10 cellular contexts compared by ENCODE assay signal in genomic region chr1:203556047-203556851, GRCh38.
DNase-seq lines count a peak whose midpoint lies in the region; ATAC-seq and TF ChIP-seq lines count a peak whose summit lies in the region.
"Had no signal": no experiment of that assay in that cellular context is flagged by ENCODE, and none has a peak within 500 bp of the region (broad histone marks: within the 10 kb centered on the region; RNA-seq: fewer than 3 reads in every experiment).

No MANE protein-coding gene starts in this region.

- H3K27me3 ChIP-seq in right atrium auricular region, result no peaks in the 10 kb centered on the region
- H3K27me3 ChIP-seq in naive thymus-derived CD4-positive, alpha-beta T cell (ENCODE audit: control insufficient read depth in 2 of 2, insufficient read depth in 2 of 2, low read length in 2 of 2), result no peaks in the 10 kb centered on the region

- DNase-seq in GM04504 (ENCODE audit: low read depth) (peak; percentile 93), right atrium auricular region (ENCODE audit: low spot score) (peak; percentile 75), skeletal muscle cell (ENCODE audit: low read depth) (peak; percentile 72), DMS79 treated with DMSO at 0.1 percent for 48 hours (lab: John Stamatoyannopoulos, UW) (no peak)
- DNase-seq in activated naive CD8-positive, alpha-beta T cell treated with anti-CD3 and anti-CD28 coated beads for 36 hours, result peak; percentile 3
- no peak for DNase-seq in naive thymus-derived CD4-positive, alpha-beta T cell
- DNase-seq: activated T-cell treated with anti-CD3 and anti-CD28 coated beads, Interleukin-2, amount 50 U/mL, for 72 hours had no signal

- no peak overlapping the region for H3K27ac Mint-ChIP-seq in activated naive CD8-positive, alpha-beta T cell treated with anti-CD3 and anti-CD28 coated beads for 36 hours
- H3K27ac Mint-ChIP-seq in naive thymus-derived CD4-positive, alpha-beta T cell, result no peak overlapping the region
- H3K27ac Mint-ChIP-seq: activated T-cell treated with anti-CD3 and anti-CD28 coated beads, Interleukin-2, amount 50 U/mL, for 72 hours had no signal

- peaks cover 0 to 70% of the 10 kb centered on the region in 2 donors for H3K4me1 ChIP-seq in right atrium auricular region
- H3K4me1 ChIP-seq in naive thymus-derived CD4-positive, alpha-beta T cell (ENCODE audit: control insufficient read depth in 2 of 2, insufficient read depth in 2 of 2, low read length in 2 of 2), result no peaks in the 10 kb centered on the region

- no peak for ATAC-seq in GM19467 (IDR thresholded peaks at IDR 0.05; ENCODE audit: unreplicated experiment)
- ATAC-seq in GM19035 (IDR thresholded peaks at IDR 0.05; ENCODE audit: unreplicated experiment), result no peak
- no peak for ATAC-seq in naive thymus-derived CD4-positive, alpha-beta T cell
- ATAC-seq: activated T-cell treated with anti-CD3 and anti-CD28 coated beads, Interleukin-2, amount 50 U/mL, for 72 hours; GM12878 had no signal

- no peaks in the 10 kb centered on the region for H3K9me3 ChIP-seq in right atrium auricular region
- no peaks in the 10 kb centered on the region for H3K9me3 ChIP-seq in naive thymus-derived CD4-positive, alpha-beta T cell (ENCODE audit: control insufficient read depth in 2 of 3, low read length in 3 of 3)

- peak overlapping the region in 1 of 2 donors; percentile 1 for H3K4me3 ChIP-seq in right atrium auricular region
- H3K4me3 ChIP-seq in skeletal muscle cell (ENCODE audit: low read depth, low read length), result no peak overlapping the region
- no peak overlapping the region for H3K4me3 ChIP-seq in naive thymus-derived CD4-positive, alpha-beta T cell (ENCODE audit: low read length)
- H3K4me3 ChIP-seq: GM12878 had no signal

- no peak overlapping the region for H3K4me3 Mint-ChIP-seq in activated naive CD8-positive, alpha-beta T cell treated with anti-CD3 and anti-CD28 coated beads for 36 hours
- H3K4me3 Mint-ChIP-seq in naive thymus-derived CD4-positive, alpha-beta T cell, result no peak overlapping the region
- H3K4me3 Mint-ChIP-seq: activated T-cell treated with anti-CD3 and anti-CD28 coated beads, Interleukin-2, amount 50 U/mL, for 72 hours had no signal

- H3K36me3 ChIP-seq in right atrium auricular region, result no peaks in the 10 kb centered on the region
- H3K36me3 ChIP-seq in naive thymus-derived CD4-positive, alpha-beta T cell (ENCODE audit: control insufficient read depth in 2 of 3, insufficient read depth in 3 of 3, low read length in 3 of 3), result no peaks in the 10 kb centered on the region

- H3K27me3 Mint-ChIP-seq in activated naive CD8-positive, alpha-beta T cell treated with anti-CD3 and anti-CD28 coated beads for 36 hours, result peaks cover 3% of the 10 kb centered on the region
- H3K27me3 Mint-ChIP-seq in naive thymus-derived CD4-positive, alpha-beta T cell, result peaks cover 0 to 33% (median 0%) of the 10 kb centered on the region in 5 donors

- no peak for TF ChIP-seq CTCF in right atrium auricular region (IDR thresholded peaks at IDR 0.05)

- H3K36me3 Mint-ChIP-seq in activated naive CD8-positive, alpha-beta T cell treated with anti-CD3 and anti-CD28 coated beads for 36 hours, result no peaks in the 10 kb centered on the region
- no peaks in the 10 kb centered on the region for H3K36me3 Mint-ChIP-seq in naive thymus-derived CD4-positive, alpha-beta T cell

- no peaks in the 10 kb centered on the region for H3K4me1 Mint-ChIP-seq in activated naive CD8-positive, alpha-beta T cell treated with anti-CD3 and anti-CD28 coated beads for 36 hours
- no peaks in the 10 kb centered on the region for H3K4me1 Mint-ChIP-seq in naive thymus-derived CD4-positive, alpha-beta T cell

- intact Hi-C loops in naive thymus-derived CD4-positive, alpha-beta T cell (cut with micrococcal nuclease), result no loop called here

- CTCF ChIA-PET in naive thymus-derived CD4-positive, alpha-beta T cell (lab: Charles Lee), result no interaction called here

- no peaks in the 10 kb centered on the region for H3K9me3 Mint-ChIP-seq in activated naive CD8-positive, alpha-beta T cell treated with anti-CD3 and anti-CD28 coated beads for 36 hours
- no peaks in the 10 kb centered on the region for H3K9me3 Mint-ChIP-seq in naive thymus-derived CD4-positive, alpha-beta T cell
- H3K9me3 Mint-ChIP-seq: activated T-cell treated with anti-CD3 and anti-CD28 coated beads, Interleukin-2, amount 50 U/mL, for 72 hours had no signal

- peak overlapping the region; percentile 84 to 94 for H3K27ac ChIP-seq in right atrium auricular region
- no peak overlapping the region for H3K27ac ChIP-seq in naive thymus-derived CD4-positive, alpha-beta T cell (ENCODE audit: low read depth, low read length)

- POLR2A ChIA-PET in naive thymus-derived CD4-positive, alpha-beta T cell (lab: Charles Lee), result interaction anchor here (0.6 kb wide), 1 partner anchor 58 kb away, joined by 4 read pairs; no protein-coding TSS in a partner anchor

Comparison
In these comparisons a context has a peak if more than half of its experiments do, and no peak if none do; other contexts are left out.
1. DNase-seq: peak in GM04504 (single experiment), activated naive CD8-positive, alpha-beta T cell treated with anti-CD3 and anti-CD28 coated beads for 36 hours (single experiment), right atrium auricular region (single experiment) and skeletal muscle cell (single experiment); none in DMS79 treated with DMSO at 0.1 percent for 48 hours (single experiment) and naive thymus-derived CD4-positive, alpha-beta T cell (0 of 9).